8 cellular contexts compared by ENCODE assay signal in genomic region chr1:160781914-160782689, GRCh38. TPM values are rescaled to one million over a fixed set of nuclear protein-coding genes. Genes with fewer than 3 reads are reported as not detected.
DNase-seq lines count a peak whose midpoint lies in the region; ATAC-seq and TF ChIP-seq lines count a peak whose summit lies in the region.

No MANE protein-coding gene starts in this region.

- no peaks in the 10 kb centered on the region for H3K9me3 Mint-ChIP-seq in natural killer cell

- peaks cover 0 to 5% of the 10 kb centered on the region in 2 donors for H3K4me1 Mint-ChIP-seq in natural killer cell

- H3K36me3 Mint-ChIP-seq in natural killer cell = no peaks in the 10 kb centered on the region

- no peak for TF ChIP-seq CTCF in natural killer cell (IDR thresholded peaks at IDR 0.05)

- intact Hi-C loops in natural killer cell (cut with micrococcal nuclease) = no loop called here

- peak; percentile 95 for ATAC-seq in GM18868 (IDR thresholded peaks at IDR 0.05; ENCODE audit: unreplicated experiment)
- peak; percentile 82 for ATAC-seq in HG02571 (IDR thresholded peaks at IDR 0.05; ENCODE audit: unreplicated experiment)
- peak; percentile 21 to 67 (median 44) for ATAC-seq in natural killer cell

- no peaks in the 10 kb centered on the region for H3K27me3 Mint-ChIP-seq in natural killer cell (ENCODE audit: low read depth in 2 of 2)

- peak; percentile 85 for DNase-seq in NOMO-1 treated with DMSO at 0.1 percent for 48 hours (lab: John Stamatoyannopoulos, UW; ENCODE audit: unreplicated experiment)
- no peak for DNase-seq in natural killer cell
- no peak for DNase-seq in GOT3 (lab: John Stamatoyannopoulos, UW)
- no peak for DNase-seq in NCI-H128 (lab: John Stamatoyannopoulos, UW; ENCODE audit: unreplicated experiment)
- no peak for DNase-seq in kidney tubule cell (ENCODE audit: low spot score)
- no peak for DNase-seq in activated gamma-delta T cell (lab: John Stamatoyannopoulos, UW)

- no peak overlapping the region for H3K4me3 Mint-ChIP-seq in natural killer cell

- no peak overlapping the region for H3K27ac Mint-ChIP-seq in natural killer cell

RNA-seq across cellular contexts. Expression of gene LY9, which starts 13.9 kb away (rescaled TPM):
- 10 to 100 TPM; 30.3 to 47.1 (median 34.4) TPM for total RNA-seq in natural killer cell

RNA-seq across cellular contexts. Expression of gene SLAMF7, which starts 43.1 kb away (rescaled TPM):
- total RNA-seq in natural killer cell = 100 to 1,000 TPM; 191 to 301 (median 227) TPM

Comparison
In these comparisons a context has a peak if more than half of its experiments do, and no peak if none do; other contexts are left out.
1. ATAC-seq: peak in every context shown above with its lines; median percentile 95 in GM18868; 82 in HG02571; 44 in natural killer cell.